In the genomic region with DNA sequence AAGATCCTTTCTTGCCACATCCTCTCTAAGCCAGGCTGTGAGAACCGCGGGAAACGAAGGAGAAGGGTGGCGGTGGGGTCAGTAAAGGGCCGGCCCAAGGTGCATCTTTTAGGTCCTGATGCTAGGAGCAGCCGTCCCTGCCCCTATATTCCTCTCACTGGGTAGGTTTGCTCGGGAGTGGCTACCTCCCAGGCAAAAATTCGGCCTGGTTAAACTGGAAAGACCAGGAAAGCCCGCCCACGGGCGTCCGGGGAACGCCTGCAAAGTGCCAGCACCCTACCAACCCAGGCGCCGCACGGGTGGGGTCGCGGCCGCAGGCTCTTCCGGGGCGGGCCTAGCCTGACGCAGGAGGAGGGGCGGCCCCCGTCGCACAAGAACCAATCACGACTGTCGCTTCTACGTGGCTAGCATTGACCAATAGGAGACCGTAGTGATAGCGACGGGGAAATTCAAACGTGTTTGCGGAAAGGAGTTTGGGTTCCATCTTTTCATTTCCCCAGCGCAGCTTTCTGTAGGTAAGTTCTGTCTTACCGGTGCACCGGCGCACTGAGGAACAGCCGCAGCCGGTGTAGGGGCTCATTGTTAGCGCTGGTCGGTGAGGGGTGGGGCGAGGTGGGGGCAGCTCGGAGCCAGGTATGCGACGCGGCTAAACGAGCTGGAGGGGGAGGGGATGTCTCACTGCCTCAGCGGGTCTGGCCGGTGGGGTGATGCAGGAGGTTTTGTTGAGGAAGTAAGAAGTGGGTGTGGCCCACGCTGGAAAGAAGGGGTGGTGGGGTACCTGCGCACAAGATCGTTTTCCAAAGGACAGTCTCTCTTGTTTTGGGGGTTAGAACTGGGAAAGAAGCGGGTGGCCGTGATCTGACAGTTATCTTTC, we compare ENCODE assay signal across 1 cellular context.
TF ChIP-seq lines count a peak whose summit lies in the region.

A gene (plus strand): TSS at position 451 of the 874 bp plus-strand sequence. CDS start 1,195 bp downstream, outside the sequence.

TF ChIP-seq in HEK293, 187 proteins besides CTCF, POLR2A, EP300 and RAD21 (continued from another document and continues in another):
- TF ChIP-seq, protein P1, sequence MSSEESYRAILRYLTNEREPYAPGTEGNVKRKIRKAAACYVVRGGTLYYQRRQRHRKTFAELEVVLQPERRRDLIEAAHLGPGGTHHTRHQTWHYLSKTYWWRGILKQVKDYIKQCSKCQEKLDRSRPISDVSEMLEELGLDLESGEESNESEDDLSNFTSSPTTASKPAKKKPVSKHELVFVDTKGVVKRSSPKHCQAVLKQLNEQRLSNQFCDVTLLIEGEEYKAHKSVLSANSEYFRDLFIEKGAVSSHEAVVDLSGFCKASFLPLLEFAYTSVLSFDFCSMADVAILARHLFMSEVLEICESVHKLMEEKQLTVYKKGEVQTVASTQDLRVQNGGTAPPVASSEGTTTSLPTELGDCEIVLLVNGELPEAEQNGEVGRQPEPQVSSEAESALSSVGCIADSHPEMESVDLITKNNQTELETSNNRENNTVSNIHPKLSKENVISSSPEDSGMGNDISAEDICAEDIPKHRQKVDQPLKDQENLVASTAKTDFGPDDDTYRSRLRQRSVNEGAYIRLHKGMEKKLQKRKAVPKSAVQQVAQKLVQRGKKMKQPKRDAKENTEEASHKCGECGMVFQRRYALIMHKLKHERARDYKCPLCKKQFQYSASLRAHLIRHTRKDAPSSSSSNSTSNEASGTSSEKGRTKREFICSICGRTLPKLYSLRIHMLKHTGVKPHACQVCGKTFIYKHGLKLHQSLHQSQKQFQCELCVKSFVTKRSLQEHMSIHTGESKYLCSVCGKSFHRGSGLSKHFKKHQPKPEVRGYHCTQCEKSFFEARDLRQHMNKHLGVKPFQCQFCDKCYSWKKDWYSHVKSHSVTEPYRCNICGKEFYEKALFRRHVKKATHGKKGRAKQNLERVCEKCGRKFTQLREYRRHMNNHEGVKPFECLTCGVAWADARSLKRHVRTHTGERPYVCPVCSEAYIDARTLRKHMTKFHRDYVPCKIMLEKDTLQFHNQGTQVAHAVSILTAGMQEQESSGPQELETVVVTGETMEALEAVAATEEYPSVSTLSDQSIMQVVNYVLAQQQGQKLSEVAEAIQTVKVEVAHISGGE (tag by site-specific recombination; conservative IDR thresholded peaks at IDR 0.05; ENCODE audit: low read depth): peak; percentile 78
- TF ChIP-seq WT1 (tag by site-specific recombination; IDR thresholded peaks at IDR 0.05) (no peak), ZNF10 (tag by site-specific recombination; IDR thresholded peaks at IDR 0.05) (no peak), ZBTB8A (tag by site-specific recombination; IDR thresholded peaks at IDR 0.05) (peak; percentile 97), FEZF1 (tag by site-specific recombination; IDR thresholded peaks at IDR 0.05) (peak; percentile 57), ZNF324 (tag by site-specific recombination; IDR thresholded peaks at IDR 0.05) (0 out of 2 replicates have a peak, but pooled peaks have one; percentile 45), ZNF184 (tag by site-specific recombination; IDR thresholded peaks at IDR 0.05) (no peak), ZBTB17 (tag by site-specific recombination; IDR thresholded peaks at IDR 0.05) (0 out of 2 replicates have a peak, but pooled peaks have one; percentile 21), ZNF114 (tag by site-specific recombination; IDR thresholded peaks at IDR 0.05) (no peak), ZNF76 (tag by site-specific recombination; IDR thresholded peaks at IDR 0.05; ENCODE audit: borderline replicate concordance, low read depth) (no peak), HOXA7 (CRISPR knock-in tag; IDR thresholded peaks at IDR 0.05; ENCODE audit: borderline replicate concordance) (no peak), ZNF335 (tag by site-specific recombination; conservative IDR thresholded peaks at IDR 0.05) (peak; percentile 91), ZNF660 (tag by site-specific recombination; IDR thresholded peaks at IDR 0.05) (0 out of 2 replicates have a peak, but pooled peaks have one; percentile 19), ZNF830 (tag by site-specific recombination; IDR thresholded peaks at IDR 0.05; ENCODE audit: low read depth) (no peak), SCRT1 (tag by site-specific recombination; IDR thresholded peaks at IDR 0.05; ENCODE audit: borderline replicate concordance) (no peak), ZNF558 (tag by site-specific recombination; IDR thresholded peaks at IDR 0.05) (no peak), ZNF610 (tag by site-specific recombination; IDR thresholded peaks at IDR 0.05; ENCODE audit: borderline replicate concordance) (0 out of 2 replicates have a peak, but pooled peaks have one; percentile 20), KLF9 (tag by site-specific recombination; IDR thresholded peaks at IDR 0.05; ENCODE audit: low read depth) (peak; percentile 90)
- TF ChIP-seq, protein P2, sequence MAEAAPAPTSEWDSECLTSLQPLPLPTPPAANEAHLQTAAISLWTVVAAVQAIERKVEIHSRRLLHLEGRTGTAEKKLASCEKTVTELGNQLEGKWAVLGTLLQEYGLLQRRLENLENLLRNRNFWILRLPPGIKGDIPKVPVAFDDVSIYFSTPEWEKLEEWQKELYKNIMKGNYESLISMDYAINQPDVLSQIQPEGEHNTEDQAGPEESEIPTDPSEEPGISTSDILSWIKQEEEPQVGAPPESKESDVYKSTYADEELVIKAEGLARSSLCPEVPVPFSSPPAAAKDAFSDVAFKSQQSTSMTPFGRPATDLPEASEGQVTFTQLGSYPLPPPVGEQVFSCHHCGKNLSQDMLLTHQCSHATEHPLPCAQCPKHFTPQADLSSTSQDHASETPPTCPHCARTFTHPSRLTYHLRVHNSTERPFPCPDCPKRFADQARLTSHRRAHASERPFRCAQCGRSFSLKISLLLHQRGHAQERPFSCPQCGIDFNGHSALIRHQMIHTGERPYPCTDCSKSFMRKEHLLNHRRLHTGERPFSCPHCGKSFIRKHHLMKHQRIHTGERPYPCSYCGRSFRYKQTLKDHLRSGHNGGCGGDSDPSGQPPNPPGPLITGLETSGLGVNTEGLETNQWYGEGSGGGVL (tag by site-specific recombination; IDR thresholded peaks at IDR 0.05): no peak
- TF ChIP-seq, protein P3, sequence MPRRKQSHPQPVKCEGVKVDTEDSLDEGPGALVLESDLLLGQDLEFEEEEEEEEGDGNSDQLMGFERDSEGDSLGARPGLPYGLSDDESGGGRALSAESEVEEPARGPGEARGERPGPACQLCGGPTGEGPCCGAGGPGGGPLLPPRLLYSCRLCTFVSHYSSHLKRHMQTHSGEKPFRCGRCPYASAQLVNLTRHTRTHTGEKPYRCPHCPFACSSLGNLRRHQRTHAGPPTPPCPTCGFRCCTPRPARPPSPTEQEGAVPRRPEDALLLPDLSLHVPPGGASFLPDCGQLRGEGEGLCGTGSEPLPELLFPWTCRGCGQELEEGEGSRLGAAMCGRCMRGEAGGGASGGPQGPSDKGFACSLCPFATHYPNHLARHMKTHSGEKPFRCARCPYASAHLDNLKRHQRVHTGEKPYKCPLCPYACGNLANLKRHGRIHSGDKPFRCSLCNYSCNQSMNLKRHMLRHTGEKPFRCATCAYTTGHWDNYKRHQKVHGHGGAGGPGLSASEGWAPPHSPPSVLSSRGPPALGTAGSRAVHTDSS (tag by site-specific recombination; IDR thresholded peaks at IDR 0.05): 0 out of 2 replicates have a peak, but pooled peaks have one; percentile 21
- TF ChIP-seq, protein P4, sequence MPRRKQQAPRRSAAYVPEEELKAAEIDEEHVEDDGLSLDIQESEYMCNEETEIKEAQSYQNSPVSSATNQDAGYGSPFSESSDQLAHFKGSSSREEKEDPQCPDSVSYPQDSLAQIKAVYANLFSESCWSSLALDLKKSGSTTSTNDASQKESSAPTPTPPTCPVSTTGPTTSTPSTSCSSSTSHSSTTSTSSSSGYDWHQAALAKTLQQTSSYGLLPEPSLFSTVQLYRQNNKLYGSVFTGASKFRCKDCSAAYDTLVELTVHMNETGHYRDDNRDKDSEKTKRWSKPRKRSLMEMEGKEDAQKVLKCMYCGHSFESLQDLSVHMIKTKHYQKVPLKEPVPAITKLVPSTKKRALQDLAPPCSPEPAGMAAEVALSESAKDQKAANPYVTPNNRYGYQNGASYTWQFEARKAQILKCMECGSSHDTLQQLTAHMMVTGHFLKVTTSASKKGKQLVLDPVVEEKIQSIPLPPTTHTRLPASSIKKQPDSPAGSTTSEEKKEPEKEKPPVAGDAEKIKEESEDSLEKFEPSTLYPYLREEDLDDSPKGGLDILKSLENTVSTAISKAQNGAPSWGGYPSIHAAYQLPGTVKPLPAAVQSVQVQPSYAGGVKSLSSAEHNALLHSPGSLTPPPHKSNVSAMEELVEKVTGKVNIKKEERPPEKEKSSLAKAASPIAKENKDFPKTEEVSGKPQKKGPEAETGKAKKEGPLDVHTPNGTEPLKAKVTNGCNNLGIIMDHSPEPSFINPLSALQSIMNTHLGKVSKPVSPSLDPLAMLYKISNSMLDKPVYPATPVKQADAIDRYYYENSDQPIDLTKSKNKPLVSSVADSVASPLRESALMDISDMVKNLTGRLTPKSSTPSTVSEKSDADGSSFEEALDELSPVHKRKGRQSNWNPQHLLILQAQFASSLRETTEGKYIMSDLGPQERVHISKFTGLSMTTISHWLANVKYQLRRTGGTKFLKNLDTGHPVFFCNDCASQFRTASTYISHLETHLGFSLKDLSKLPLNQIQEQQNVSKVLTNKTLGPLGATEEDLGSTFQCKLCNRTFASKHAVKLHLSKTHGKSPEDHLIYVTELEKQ (tag by site-specific recombination; IDR thresholded peaks at IDR 0.05; ENCODE audit: borderline replicate concordance): no peak
- TF ChIP-seq, protein P5, sequence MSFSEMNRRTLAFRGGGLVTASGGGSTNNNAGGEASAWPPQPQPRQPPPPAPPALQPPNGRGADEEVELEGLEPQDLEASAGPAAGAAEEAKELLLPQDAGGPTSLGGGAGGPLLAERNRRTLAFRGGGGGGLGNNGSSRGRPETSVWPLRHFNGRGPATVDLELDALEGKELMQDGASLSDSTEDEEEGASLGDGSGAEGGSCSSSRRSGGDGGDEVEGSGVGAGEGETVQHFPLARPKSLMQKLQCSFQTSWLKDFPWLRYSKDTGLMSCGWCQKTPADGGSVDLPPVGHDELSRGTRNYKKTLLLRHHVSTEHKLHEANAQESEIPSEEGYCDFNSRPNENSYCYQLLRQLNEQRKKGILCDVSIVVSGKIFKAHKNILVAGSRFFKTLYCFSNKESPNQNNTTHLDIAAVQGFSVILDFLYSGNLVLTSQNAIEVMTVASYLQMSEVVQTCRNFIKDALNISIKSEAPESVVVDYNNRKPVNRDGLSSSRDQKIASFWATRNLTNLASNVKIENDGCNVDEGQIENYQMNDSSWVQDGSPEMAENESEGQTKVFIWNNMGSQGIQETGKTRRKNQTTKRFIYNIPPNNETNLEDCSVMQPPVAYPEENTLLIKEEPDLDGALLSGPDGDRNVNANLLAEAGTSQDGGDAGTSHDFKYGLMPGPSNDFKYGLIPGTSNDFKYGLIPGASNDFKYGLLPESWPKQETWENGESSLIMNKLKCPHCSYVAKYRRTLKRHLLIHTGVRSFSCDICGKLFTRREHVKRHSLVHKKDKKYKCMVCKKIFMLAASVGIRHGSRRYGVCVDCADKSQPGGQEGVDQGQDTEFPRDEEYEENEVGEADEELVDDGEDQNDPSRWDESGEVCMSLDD (tag by site-specific recombination; IDR thresholded peaks at IDR 0.05): no peak
- TF ChIP-seq, protein P6, sequence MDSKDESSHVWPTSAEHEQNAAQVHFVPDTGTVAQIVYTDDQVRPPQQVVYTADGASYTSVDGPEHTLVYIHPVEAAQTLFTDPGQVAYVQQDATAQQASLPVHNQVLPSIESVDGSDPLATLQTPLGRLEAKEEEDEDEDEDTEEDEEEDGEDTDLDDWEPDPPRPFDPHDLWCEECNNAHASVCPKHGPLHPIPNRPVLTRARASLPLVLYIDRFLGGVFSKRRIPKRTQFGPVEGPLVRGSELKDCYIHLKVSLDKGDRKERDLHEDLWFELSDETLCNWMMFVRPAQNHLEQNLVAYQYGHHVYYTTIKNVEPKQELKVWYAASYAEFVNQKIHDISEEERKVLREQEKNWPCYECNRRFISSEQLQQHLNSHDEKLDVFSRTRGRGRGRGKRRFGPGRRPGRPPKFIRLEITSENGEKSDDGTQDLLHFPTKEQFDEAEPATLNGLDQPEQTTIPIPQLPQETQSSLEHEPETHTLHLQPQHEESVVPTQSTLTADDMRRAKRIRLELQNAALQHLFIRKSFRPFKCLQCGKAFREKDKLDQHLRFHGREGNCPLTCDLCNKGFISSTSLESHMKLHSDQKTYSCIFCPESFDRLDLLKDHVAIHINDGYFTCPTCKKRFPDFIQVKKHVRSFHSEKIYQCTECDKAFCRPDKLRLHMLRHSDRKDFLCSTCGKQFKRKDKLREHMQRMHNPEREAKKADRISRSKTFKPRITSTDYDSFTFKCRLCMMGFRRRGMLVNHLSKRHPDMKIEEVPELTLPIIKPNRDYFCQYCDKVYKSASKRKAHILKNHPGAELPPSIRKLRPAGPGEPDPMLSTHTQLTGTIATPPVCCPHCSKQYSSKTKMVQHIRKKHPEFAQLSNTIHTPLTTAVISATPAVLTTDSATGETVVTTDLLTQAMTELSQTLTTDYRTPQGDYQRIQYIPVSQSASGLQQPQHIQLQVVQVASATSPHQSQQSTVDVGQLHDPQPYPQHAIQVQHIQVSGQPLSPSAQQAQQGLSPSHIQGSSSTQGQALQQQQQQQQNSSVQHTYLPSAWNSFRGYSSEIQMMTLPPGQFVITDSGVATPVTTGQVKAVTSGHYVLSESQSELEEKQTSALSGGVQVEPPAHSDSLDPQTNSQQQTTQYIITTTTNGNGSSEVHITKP (tag by site-specific recombination; IDR thresholded peaks at IDR 0.05): peak; percentile 52
- TF ChIP-seq, protein P7, sequence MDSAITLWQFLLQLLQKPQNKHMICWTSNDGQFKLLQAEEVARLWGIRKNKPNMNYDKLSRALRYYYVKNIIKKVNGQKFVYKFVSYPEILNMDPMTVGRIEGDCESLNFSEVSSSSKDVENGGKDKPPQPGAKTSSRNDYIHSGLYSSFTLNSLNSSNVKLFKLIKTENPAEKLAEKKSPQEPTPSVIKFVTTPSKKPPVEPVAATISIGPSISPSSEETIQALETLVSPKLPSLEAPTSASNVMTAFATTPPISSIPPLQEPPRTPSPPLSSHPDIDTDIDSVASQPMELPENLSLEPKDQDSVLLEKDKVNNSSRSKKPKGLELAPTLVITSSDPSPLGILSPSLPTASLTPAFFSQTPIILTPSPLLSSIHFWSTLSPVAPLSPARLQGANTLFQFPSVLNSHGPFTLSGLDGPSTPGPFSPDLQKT (IDR thresholded peaks at IDR 0.05; ENCODE audit: borderline replicate concordance, low read depth, low read length): peak; percentile 53; the same call in 1 of the 2 replicates
- TF ChIP-seq, protein P8, sequence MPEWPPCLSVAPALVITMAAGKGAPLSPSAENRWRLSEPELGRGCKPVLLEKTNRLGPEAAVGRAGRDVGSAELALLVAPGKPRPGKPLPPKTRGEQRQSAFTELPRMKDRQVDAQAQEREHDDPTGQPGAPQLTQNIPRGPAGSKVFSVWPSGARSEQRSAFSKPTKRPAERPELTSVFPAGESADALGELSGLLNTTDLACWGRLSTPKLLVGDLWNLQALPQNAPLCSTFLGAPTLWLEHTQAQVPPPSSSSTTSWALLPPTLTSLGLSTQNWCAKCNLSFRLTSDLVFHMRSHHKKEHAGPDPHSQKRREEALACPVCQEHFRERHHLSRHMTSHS (tag by site-specific recombination; IDR thresholded peaks at IDR 0.05): no peak
